ENCODE assay signal across 25 cellular contexts in genomic region chr7:107408349-107408748, GRCh38.
A peak's percentile ranks its signal among the peaks of the same experiment; 100 is the strongest.
DNase-seq lines count a peak whose midpoint lies in the region; ATAC-seq and TF ChIP-seq lines count a peak whose summit lies in the region.
"Had no signal": no experiment of that assay in that cellular context is flagged by ENCODE, and none has a peak within 500 bp of the region (broad histone marks: within the 10 kb centered on the region; RNA-seq: fewer than 3 reads in every experiment).

No MANE protein-coding gene starts in this region.

- H3K4me2 ChIP-seq in SK-N-SH (no peak overlapping the region), OCI-LY7 (ENCODE audit: low read length) (no peak overlapping the region)
- H3K4me2 ChIP-seq: BLaER1 had no signal

- POLR2A ChIA-PET in SK-N-SH (lab: Yijun Ruan, JAX), result no interaction called here
- POLR2A ChIA-PET in OCI-LY7 (lab: Charles Lee), result interaction anchor here (0.6 to 1.7 kb wide), 5 partner anchors 16 to 625 kb away, joined by 3 to 7 read pairs (median 4); no protein-coding TSS in a partner anchor

- H3K4me3 ChIP-seq in SK-N-SH (ENCODE audit: low read depth in 2 of 2, low read length in 1 of 2) (no peak overlapping the region), OCI-LY7 (ENCODE audit: low read depth, low read length, poor library complexity, severe bottlenecking) (no peak overlapping the region)
- H3K4me3 ChIP-seq: BLaER1, GM12878, Peyer's patch had no signal

- CTCF ChIA-PET in SK-N-SH (lab: Yijun Ruan, JAX) (interaction anchor here (0.6 to 0.9 kb wide), 2 partner anchors 60 to 205 kb away, joined by 3 read pairs; no protein-coding TSS in a partner anchor), OCI-LY7 (lab: Charles Lee; ENCODE audit: unreplicated experiment) (no interaction called here)

- no peaks in the 10 kb centered on the region for H4K20me1 ChIP-seq in SK-N-SH (ENCODE audit: insufficient read depth)
- H4K20me1 ChIP-seq in OCI-LY7 (ENCODE audit: insufficient read depth, low read length), result no peaks in the 10 kb centered on the region
- H4K20me1 ChIP-seq: BLaER1 had no signal

- BruUV-seq in OCI-LY7 (replicated peaks; lab: Mats Ljungman, UMichigan), result no TSS peak

- TF ChIP-seq CTCF in SK-N-SH (IDR thresholded peaks at IDR 0.05), result no peak
- no peak for TF ChIP-seq CTCF in OCI-LY7 (conservative IDR thresholded peaks at IDR 0.05; ENCODE audit: low read length)

- H3K9ac ChIP-seq in SK-N-SH, result no peak overlapping the region
- H3K9ac ChIP-seq: BLaER1 had no signal

- TF ChIP-seq EP300 in SK-N-SH (IDR thresholded peaks at IDR 0.05; ENCODE audit: borderline replicate concordance in 1 of 2, low read depth in 1 of 2, low read length in 1 of 2), result no peak

- no peak for TF ChIP-seq RAD21 in SK-N-SH (IDR thresholded peaks at IDR 0.05; ENCODE audit: low read length)

- peaks cover 0 to 8% of the 10 kb centered on the region in 2 experiments; a peak in 1 of 4 replicates for H3K4me1 ChIP-seq in SK-N-SH (ENCODE audit: control insufficient read depth in 1 of 2, insufficient read depth in 2 of 2, low read depth in 1 of 2, low read length in 1 of 2)
- no peaks in the 10 kb centered on the region for H3K4me1 ChIP-seq in OCI-LY7 (ENCODE audit: insufficient read depth, low read length, poor library complexity, severe bottlenecking)
- H3K4me1 ChIP-seq: BLaER1, Peyer's patch had no signal

- H3K27me3 ChIP-seq in SK-N-SH (ENCODE audit: insufficient read depth), result no peaks in the 10 kb centered on the region
- H3K27me3 ChIP-seq: BLaER1, Peyer's patch had no signal

- H3K79me2 ChIP-seq in SK-N-SH (ENCODE audit: insufficient read depth) (no peaks in the 10 kb centered on the region), OCI-LY7 (ENCODE audit: insufficient read depth, low read depth, low read length) (no peaks in the 10 kb centered on the region)

- H3K9me2 ChIP-seq in SK-N-SH (no peaks in the 10 kb centered on the region; the same call in 1 of the 2 replicates), OCI-LY7 (ENCODE audit: insufficient read depth, low read length) (no peaks in the 10 kb centered on the region)

- no peak for ATAC-seq in SK-N-SH treated with all-trans-retinoic acid at 6 μM for 48 hours
- ATAC-seq in stimulated activated naive CD8-positive, alpha-beta T cell treated with anti-CD3 and anti-CD28 coated beads, Interleukin-15, Interleukin-2, amounts not matched to agents 100 U/mL and 50 U/mL, for 24 hours, result peak; percentile 66
- ATAC-seq: GM12878 had no signal

- peaks cover 12 to 28% of the 10 kb centered on the region in 2 experiments for H3K36me3 ChIP-seq in SK-N-SH (replicated peaks in 1 of 2; ENCODE audit: control insufficient read depth in 1 of 2, insufficient read depth in 2 of 2, low read length in 1 of 2)
- H3K36me3 ChIP-seq in OCI-LY7 (ENCODE audit: insufficient read depth, low read length), result peaks cover 10% of the 10 kb centered on the region; the same call in 1 of the 2 replicates

- intact Hi-C loops in OCI-LY7 (cut with micrococcal nuclease; ENCODE audit: unreplicated experiment), result no loop called here

- H2AFZ ChIP-seq in SK-N-SH (ENCODE audit: low read depth), result no peak overlapping the region
- no peak overlapping the region for H2AFZ ChIP-seq in OCI-LY7 (ENCODE audit: low read length)

- no peaks in the 10 kb centered on the region for H3F3A ChIP-seq in SK-N-SH (replicated peaks; ENCODE audit: insufficient read depth)

- no peak overlapping the region for H3K27ac ChIP-seq in SK-N-SH (ENCODE audit: low read depth in 2 of 2, low read length in 1 of 2)
- no peak overlapping the region for H3K27ac ChIP-seq in OCI-LY7 (ENCODE audit: low read depth, low read length, poor library complexity, severe bottlenecking)
- H3K27ac ChIP-seq: 22Rv1, BLaER1, Peyer's patch had no signal

- H3K9me3 ChIP-seq in SK-N-SH, result no peaks in the 10 kb centered on the region
- no peaks in the 10 kb centered on the region for H3K9me3 ChIP-seq in OCI-LY7 (ENCODE audit: low read length)
- H3K9me3 ChIP-seq: BLaER1, Peyer's patch had no signal

- DNase-seq in SK-N-SH (no peak), EH (ENCODE audit: low read depth) (peak; percentile 26), fibroblast of gingiva (ENCODE audit: low read depth) (peak; percentile 27), OCI-LY7 (ENCODE audit: low spot score) (no peak), glomerular visceral epithelial cell (ENCODE audit: extremely low spot score) (no peak), occipital lobe (lab: John Stamatoyannopoulos, UW) (no peak)
- no peak for DNase-seq in stimulated activated naive CD8-positive, alpha-beta T cell treated with anti-CD3 and anti-CD28 coated beads, Interleukin-15, Interleukin-2, amounts not matched to agents 100 U/mL and 50 U/mL, for 24 hours
- DNase-seq: ACHN; CD4-positive, alpha-beta T cell; COR-L47; DMS79; H7; Kasumi-1; NCI-H1694; NCI-H2081; NCI-H2171; NCI-H345; NCI-H524; NCI-H774; NK-92 treated with Interleukin-12 subunit alpha and Interleukin-12 subunit beta, amount 100 ng/mL, for 24 hours; Peyer's patch had no signal

TF ChIP-seq in SK-N-SH treated with all-trans-retinoic acid at 6 μM for 48 hours, 23 proteins besides CTCF, POLR2A, EP300 and RAD21:
- TF ChIP-seq ISL1 (CRISPR knock-in tag; IDR thresholded peaks at IDR 0.05) (peak; percentile 32), BACH2 (CRISPR knock-in tag; IDR thresholded peaks at IDR 0.05; ENCODE audit: borderline replicate concordance) (no peak)

TF ChIP-seq in SK-N-SH, 30 proteins besides CTCF, POLR2A, EP300 and RAD21:
- TF ChIP-seq FOXM1 (IDR thresholded peaks at IDR 0.05; ENCODE audit: low read depth), result no peak
- no peak for TF ChIP-seq RFX5 (IDR thresholded peaks at IDR 0.05; ENCODE audit: low read length)
- no peak for TF ChIP-seq MAX (IDR thresholded peaks at IDR 0.05; ENCODE audit: low read depth)
- no peak for TF ChIP-seq GABPA (IDR thresholded peaks at IDR 0.05; ENCODE audit: low read depth)
- no peak for TF ChIP-seq ELF1 (IDR thresholded peaks at IDR 0.05)
- TF ChIP-seq USF2 (IDR thresholded peaks at IDR 0.05; ENCODE audit: borderline replicate concordance, low read depth, low read length), result no peak
- TF ChIP-seq POLR2AphosphoS5 (IDR thresholded peaks at IDR 0.05; ENCODE audit: low read depth, low read length), result no peak
- TF ChIP-seq IRF3 (IDR thresholded peaks at IDR 0.05; ENCODE audit: low read depth, low read length), result no peak
- TF ChIP-seq CHD2 (IDR thresholded peaks at IDR 0.05; ENCODE audit: low read length, partially characterized antibody), result no peak
- no peak for TF ChIP-seq FOSL2 (IDR thresholded peaks at IDR 0.05; ENCODE audit: borderline replicate concordance, low read depth)
- TF ChIP-seq SMC3 (IDR thresholded peaks at IDR 0.05; ENCODE audit: low read depth, low read length), result no peak
- no peak for TF ChIP-seq USF1 (IDR thresholded peaks at IDR 0.05; ENCODE audit: borderline replicate concordance, low read depth)
- no peak for TF ChIP-seq TAF1 (IDR thresholded peaks at IDR 0.05; ENCODE audit: borderline replicate concordance, low read depth, low read length)
- no peak for TF ChIP-seq NFIC (IDR thresholded peaks at IDR 0.05; ENCODE audit: borderline replicate concordance)
- TF ChIP-seq ZBTB33 (IDR thresholded peaks at IDR 0.05; ENCODE audit: borderline replicate concordance, low read depth), result no peak
- TF ChIP-seq TCF12 (IDR thresholded peaks at IDR 0.05), result no peak

Comparison
In these comparisons a context has a peak if more than half of its experiments do, and no peak if none do; other contexts are left out.
1. DNase-seq: peak in EH (single experiment) and fibroblast of gingiva (single experiment); none in SK-N-SH (single experiment), stimulated activated naive CD8-positive, alpha-beta T cell treated with anti-CD3 and anti-CD28 coated beads, Interleukin-15, Interleukin-2, amounts not matched to agents 100 U/mL and 50 U/mL, for 24 hours (single experiment), OCI-LY7 (single experiment), glomerular visceral epithelial cell (single experiment) and occipital lobe (single experiment).